Comparison of ENCODE assay signal across 8 cellular contexts in the genomic region with DNA sequence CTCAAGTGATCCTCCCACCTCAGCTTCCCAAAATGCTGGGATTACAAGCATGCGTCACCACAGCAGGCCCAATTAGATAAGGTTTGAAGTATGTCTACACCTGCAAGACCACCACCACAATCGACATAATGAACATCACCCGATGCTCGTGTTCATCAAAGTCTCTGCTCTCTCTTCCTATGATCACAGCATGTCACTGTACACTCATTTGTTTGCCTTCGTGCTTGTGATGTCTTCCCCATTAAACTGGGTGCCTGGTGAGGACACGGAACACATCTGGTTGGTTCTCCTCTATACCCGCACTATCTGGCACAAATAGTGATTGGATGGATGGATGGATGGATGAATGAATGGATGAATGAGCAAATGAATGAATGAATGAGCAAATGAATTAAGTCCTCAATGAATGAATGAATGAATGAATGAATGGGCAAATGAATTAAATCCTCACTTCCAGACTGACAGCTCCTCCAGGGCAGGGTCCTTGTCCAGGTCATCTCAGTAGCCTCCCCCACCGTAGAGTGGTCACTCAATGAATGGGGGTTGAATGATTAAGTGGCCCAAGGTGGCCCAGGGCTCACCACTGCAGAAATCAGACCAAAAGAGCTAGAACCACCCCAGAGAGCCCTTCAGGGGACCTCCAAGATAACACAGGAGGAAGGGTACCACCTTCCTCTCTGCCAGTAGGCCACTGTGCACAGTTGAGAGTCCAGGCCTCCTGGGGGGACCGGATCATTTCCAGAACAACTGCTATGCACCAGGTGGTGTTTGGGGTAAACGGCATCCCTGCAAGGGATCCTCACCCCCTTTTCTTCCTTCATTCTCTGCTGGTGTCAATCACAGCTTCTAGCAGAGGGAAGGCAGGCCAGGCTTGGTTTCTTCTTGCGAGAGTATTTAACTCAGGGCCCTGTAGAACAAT. TPM values are rescaled to one million over a fixed set of nuclear protein-coding genes. Genes with fewer than 3 reads are reported as not detected.
DNase-seq lines count a peak whose midpoint lies in the region; ATAC-seq, FAIRE-seq and TF ChIP-seq lines count a peak whose summit lies in the region.

No MANE protein-coding gene starts in this region.

- peak overlapping the region; percentile 61 for H2AFZ ChIP-seq in IMR-90 (replicated peaks; ENCODE audit: low read length, poor library complexity)

- peaks cover 41% of the 10 kb centered on the region for H3K36me3 ChIP-seq in IMR-90 (ENCODE audit: control insufficient read depth, insufficient read depth, low read length)
- peaks cover 24 to 41% of the 10 kb centered on the region in 2 donors for H3K36me3 ChIP-seq in kidney (ENCODE audit: control insufficient read depth in 1 of 2, insufficient read depth in 2 of 2, low read length in 2 of 2)

- ATAC-seq in IMR-90 (ENCODE audit: low read depth): peak; percentile 2
- ATAC-seq in HG02870 (IDR thresholded peaks at IDR 0.05; ENCODE audit: unreplicated experiment): no peak

- TF ChIP-seq RAD21 in IMR-90 (IDR thresholded peaks at IDR 0.05; ENCODE audit: low read length): no peak

- no peak overlapping the region for H3K4me2 ChIP-seq in IMR-90 (ENCODE audit: low read depth, low read length)

- no peak for TF ChIP-seq CTCF in IMR-90 (conservative IDR thresholded peaks at IDR 0.05; ENCODE audit: low read depth, low read length)
- TF ChIP-seq CTCF in fibroblast of villous mesenchyme (IDR thresholded peaks at IDR 0.05; ENCODE audit: insufficient read depth, low read depth, low read length): no peak
- no peak for TF ChIP-seq CTCF in kidney (IDR thresholded peaks at IDR 0.05; ENCODE audit: borderline replicate concordance, extremely low read depth, insufficient read depth)

- FAIRE-seq in kidney (lab: Jason Lieb, UNC): no peak

- no peak overlapping the region for H4K5ac ChIP-seq in IMR-90 (ENCODE audit: low read depth, low read length)

- POLR2A ChIA-PET in IMR-90 (lab: Charles Lee; ENCODE audit: unreplicated experiment): interaction anchor here (0.6 to 1.7 kb wide), 2 partner anchors 28 to 140 kb away, joined by 3 to 4 read pairs; no protein-coding TSS in a partner anchor

- H3K4ac ChIP-seq in IMR-90 (ENCODE audit: low read depth, low read length): no peak overlapping the region

- no peaks in the 10 kb centered on the region for H3K27me3 ChIP-seq in IMR-90 (ENCODE audit: control insufficient read depth, insufficient read depth, low read length)

- H2AK5ac ChIP-seq in IMR-90 (ENCODE audit: low read depth, low read length): no peak overlapping the region

- peaks cover 0 to 27% of the 10 kb centered on the region in 2 experiments; a peak in 2 of 4 replicates for H3K79me1 ChIP-seq in IMR-90 (ENCODE audit: low read depth in 1 of 2, low read length in 2 of 2)

- H3K56ac ChIP-seq in IMR-90 (ENCODE audit: extremely low read depth, insufficient read depth, low read length): no peak overlapping the region

- dilution Hi-C loops in IMR-90 (cut with HindIII; ENCODE audit: low sequenced_read_pairs, unreplicated experiment): no loop called here

- no peaks in the 10 kb centered on the region; the same call in 1 of the 2 replicates for H3K9me1 ChIP-seq in IMR-90 (ENCODE audit: insufficient read depth, low read length)

- DNase-seq in DMS 273 treated with DMSO at 0.1 percent for 48 hours (lab: John Stamatoyannopoulos, UW) (peak; percentile 63), IMR-90 (peak; percentile 54), fibroblast of villous mesenchyme (ENCODE audit: low read depth) (peak; percentile 65), kidney (no peak), AG08395 (ENCODE audit: low spot score) (no peak)
- DNase-seq in activated CD4-positive, alpha-beta T cell treated with anti-CD3 and anti-CD28 coated beads, Interleukin-2, amount 50 U/mL, for 48 hours: peak; percentile 58 to 65
- DNase-seq in stimulated activated CD4-positive, alpha-beta T cell treated with anti-CD3 and anti-CD28 coated beads, Interleukin-2, amount 100 ng/mL, for 48 hours: peak; percentile 26 to 40

- H4K8ac ChIP-seq in IMR-90 (ENCODE audit: low read depth in 2 of 2, low read length in 2 of 2): peak overlapping the region in 1 of 2 experiments; percentile 56; a peak in 2 of 4 replicates

- H3K18ac ChIP-seq in IMR-90 (ENCODE audit: low read depth, low read length): no peak overlapping the region; the same call in 1 of the 2 replicates

- peak overlapping the region; percentile 59 for H2BK5ac ChIP-seq in IMR-90 (ENCODE audit: low read depth, low read length, poor library complexity, severe bottlenecking)

- no peak overlapping the region for H3K9ac ChIP-seq in IMR-90 (ENCODE audit: low read depth, low read length)
- no peak overlapping the region for H3K9ac ChIP-seq in kidney (ENCODE audit: low read length in 2 of 2)

- H3K14ac ChIP-seq in IMR-90 (replicated peaks; ENCODE audit: low read depth, low read length): no peak overlapping the region

- TF ChIP-seq POLR2A in IMR-90 (IDR thresholded peaks at IDR 0.05; ENCODE audit: low read depth, low read length): no peak; the same call in none of the 2 replicates

- H3K27ac ChIP-seq in IMR-90 (ENCODE audit: insufficient read depth, low read length) (peak overlapping the region; percentile 38), kidney (ENCODE audit: low read depth in 2 of 2, low read length in 2 of 2) (peak overlapping the region in 1 of 2 donors; percentile 9)

- H4K20me1 ChIP-seq in IMR-90 (ENCODE audit: insufficient read depth, low read length): peaks cover 74% of the 10 kb centered on the region

- H2BK15ac ChIP-seq in IMR-90 (ENCODE audit: low read depth, low read length): no peak overlapping the region

- intact Hi-C loops in IMR-90 (cut with micrococcal nuclease) (no loop called here), kidney (cut with DNase I) (no loop called here)

- H3K23ac ChIP-seq in IMR-90 (ENCODE audit: low read depth, low read length): no peak overlapping the region

- H4K91ac ChIP-seq in IMR-90 (ENCODE audit: insufficient read depth, low read depth, low read length): no peak overlapping the region

- in situ Hi-C loops in IMR-90 (cut with MboI; ENCODE audit: low sequenced_read_pairs): no loop called here

- CTCF ChIA-PET in IMR-90 (lab: Yijun Ruan, JAX): interaction anchor here (1.0 kb wide), 1 partner anchor 31 kb away, joined by 4 read pairs; no protein-coding TSS in a partner anchor

- H2AK9ac ChIP-seq in IMR-90 (replicated peaks; ENCODE audit: low read depth, low read length, poor library complexity): peak overlapping the region; percentile 73

- H3K4me3 ChIP-seq in IMR-90 (ENCODE audit: insufficient read depth, low read depth, low read length): no peak overlapping the region
- no peak overlapping the region for H3K4me3 ChIP-seq in fibroblast of villous mesenchyme (ENCODE audit: low read depth, low read length)
- no peak overlapping the region for H3K4me3 ChIP-seq in kidney (ENCODE audit: low read length in 2 of 2)

- H3K4me1 ChIP-seq in IMR-90 (ENCODE audit: control insufficient read depth, insufficient read depth, low read length) (no peaks in the 10 kb centered on the region), kidney (ENCODE audit: control insufficient read depth in 1 of 2, insufficient read depth in 1 of 2, low read depth in 1 of 2, low read length in 2 of 2) (peaks cover 0 to 15% of the 10 kb centered on the region in 2 donors)

- H3K9me3 ChIP-seq in IMR-90 (ENCODE audit: control insufficient read depth, insufficient read depth, low read length) (no peaks in the 10 kb centered on the region), kidney (ENCODE audit: control insufficient read depth in 1 of 2, low read length in 2 of 2) (no peaks in the 10 kb centered on the region)

- H2BK120ac ChIP-seq in IMR-90 (ENCODE audit: low read depth, low read length): no peak overlapping the region

- no peak overlapping the region for H2BK20ac ChIP-seq in IMR-90 (ENCODE audit: low read depth, low read length)

- BruUV-seq in IMR-90 (replicated peaks; lab: Mats Ljungman, UMichigan): no TSS peak

- WGBS in IMR-90 (ENCODE audit: extremely low coverage in 2 of 2, insufficient read length in 1 of 2), 2 experiments: 82% methylated on average over 4 of the region's 11 CpGs; no CpG with 5 or more reads in 1 of the 2 experiments

TF ChIP-seq in IMR-90, 13 proteins besides CTCF, POLR2A, EP300 and RAD21:
- TF ChIP-seq, protein P1, sequence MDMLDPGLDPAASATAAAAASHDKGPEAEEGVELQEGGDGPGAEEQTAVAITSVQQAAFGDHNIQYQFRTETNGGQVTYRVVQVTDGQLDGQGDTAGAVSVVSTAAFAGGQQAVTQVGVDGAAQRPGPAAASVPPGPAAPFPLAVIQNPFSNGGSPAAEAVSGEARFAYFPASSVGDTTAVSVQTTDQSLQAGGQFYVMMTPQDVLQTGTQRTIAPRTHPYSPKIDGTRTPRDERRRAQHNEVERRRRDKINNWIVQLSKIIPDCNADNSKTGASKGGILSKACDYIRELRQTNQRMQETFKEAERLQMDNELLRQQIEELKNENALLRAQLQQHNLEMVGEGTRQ (IDR thresholded peaks at IDR 0.05; ENCODE audit: low read depth, low read length): no peak
- TF ChIP-seq MXI1 (IDR thresholded peaks at IDR 0.05; ENCODE audit: borderline replicate concordance, low read depth, low read length) (no peak), SMC3 (IDR thresholded peaks at IDR 0.05; ENCODE audit: low read depth, low read length) (no peak), CHD1 (IDR thresholded peaks at IDR 0.05; ENCODE audit: low read depth, low read length) (no peak), CEBPB (IDR thresholded peaks at IDR 0.05; ENCODE audit: low read depth, low read length) (0 out of 2 replicates have a peak, but pooled peaks have one; percentile 1), NFE2L2 (IDR thresholded peaks at IDR 0.05; ENCODE audit: low read depth, low read length) (no peak), RFX5 (IDR thresholded peaks at IDR 0.05; ENCODE audit: low read depth, low read length) (no peak), MAFK (IDR thresholded peaks at IDR 0.05; ENCODE audit: low read depth, low read length) (no peak)

RNA-seq across cellular contexts. Expression of a gene that starts 4.9 kb away (rescaled TPM):
- 7,721 and 7,727 TPM in 2 replicates for total RNA-seq in IMR-90 (2012; rRNA removed)
- 9,060 and 9,985 TPM in 2 replicates for polyA plus RNA-seq in IMR-90 (2012; rRNA removed)
- 16,337 and 21,423 TPM in 2 replicates for polyA plus RNA-seq in IMR-90 (2012; cell fraction: cytosol; rRNA removed)
- 3,466 and 15,446 TPM in 2 replicates for polyA plus RNA-seq in IMR-90 (2012; cell fraction: nucleus; rRNA removed; ENCODE audit: low replicate concordance)
- 9,607 and 9,891 TPM in 2 replicates for total RNA-seq in fibroblast of villous mesenchyme
- 3,873 TPM for total RNA-seq in kidney
- 2,804 TPM for polyA plus RNA-seq in kidney (ENCODE audit: insufficient read depth, low read depth, low replicate concordance)

RNA-seq across cellular contexts. Expression of a gene that starts 11.9 kb away (rescaled TPM):
- total RNA-seq in IMR-90 (2012; rRNA removed) (2.0 and 2.2 TPM in 2 replicates), fibroblast of villous mesenchyme (10.8 and 13.2 TPM in 2 replicates), kidney (11.6 TPM)
- polyA plus RNA-seq in IMR-90 (2012; rRNA removed) (6.4 and 8.7 TPM in 2 replicates), kidney (ENCODE audit: insufficient read depth, low read depth, low replicate concordance) (1.4 TPM)
- 3.8 and 7.0 TPM in 2 replicates for polyA plus RNA-seq in IMR-90 (2012; cell fraction: cytosol; rRNA removed)
- 7.2 and 21.7 TPM in 2 replicates for polyA plus RNA-seq in IMR-90 (2012; cell fraction: nucleus; rRNA removed; ENCODE audit: low replicate concordance)

Comparison
In these comparisons a context has a peak if more than half of its experiments do, and no peak if none do; other contexts are left out.
1. DNase-seq: peak in DMS 273 treated with DMSO at 0.1 percent for 48 hours (single experiment), IMR-90 (single experiment), activated CD4-positive, alpha-beta T cell treated with anti-CD3 and anti-CD28 coated beads, Interleukin-2, amount 50 U/mL, for 48 hours (2 of 2), fibroblast of villous mesenchyme (single experiment) and stimulated activated CD4-positive, alpha-beta T cell treated with anti-CD3 and anti-CD28 coated beads, Interleukin-2, amount 100 ng/mL, for 48 hours (2 of 2); none in kidney (single experiment) and AG08395 (single experiment).